Comparison of ENCODE assay signal across 9 cellular contexts in the genomic region with DNA sequence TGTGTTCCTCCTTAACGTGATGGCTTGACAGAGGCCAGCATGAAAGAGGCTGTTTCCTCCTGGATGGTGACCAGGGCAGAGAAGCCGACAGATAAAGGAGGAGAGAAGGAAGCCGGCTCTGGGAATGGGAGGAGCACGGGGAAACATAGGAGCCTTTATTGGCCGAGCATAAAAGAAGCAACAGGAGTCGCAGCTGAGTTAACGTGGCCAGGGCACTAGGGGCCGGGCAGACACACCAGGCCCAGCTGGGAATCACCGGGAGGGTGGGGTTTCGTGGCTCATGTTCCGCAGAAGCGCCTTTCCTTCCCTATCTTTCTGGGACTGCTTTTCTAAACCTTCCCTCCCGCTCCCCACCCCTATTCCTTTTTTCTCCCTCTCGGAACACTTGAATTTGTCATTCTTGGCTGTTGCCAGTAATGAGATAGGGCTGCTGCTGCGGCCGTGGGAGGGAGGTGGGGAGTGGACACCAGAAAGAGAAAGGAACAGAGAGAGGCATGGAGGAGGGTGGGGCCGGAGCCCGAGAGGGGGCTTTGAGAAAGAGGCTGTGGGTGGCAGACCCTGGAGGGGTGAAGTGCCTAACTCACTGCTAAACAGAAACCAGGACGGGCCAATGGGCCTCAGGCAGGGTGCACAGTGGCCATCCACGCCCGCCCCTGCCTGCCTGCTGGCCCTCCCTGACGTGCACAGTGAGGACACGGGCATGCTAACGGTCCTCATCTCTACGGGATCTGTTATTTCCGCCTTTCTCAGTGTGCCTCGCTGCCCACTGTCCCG.
DNase-seq lines count a peak whose midpoint lies in the region; ATAC-seq, FAIRE-seq and TF ChIP-seq lines count a peak whose summit lies in the region.
"Had no signal": no experiment of that assay in that cellular context is flagged by ENCODE, and none has a peak within 500 bp of the region (broad histone marks: within the 10 kb centered on the region; RNA-seq: fewer than 3 reads in every experiment).

No MANE protein-coding gene starts in this region.

- TF ChIP-seq CTCF in IMR-90 (conservative IDR thresholded peaks at IDR 0.05; ENCODE audit: low read depth, low read length) (no peak), choroid plexus epithelial cell (conservative IDR thresholded peaks at IDR 0.05; ENCODE audit: low read depth, low read length) (peak; percentile 35), left lung (IDR thresholded peaks at IDR 0.05) (no peak), thyroid gland (IDR thresholded peaks at IDR 0.05) (peak in 2 of 6 experiments; percentile 10 to 16)

- peak overlapping the region; percentile 96 for H2BK120ac ChIP-seq in IMR-90 (ENCODE audit: low read depth, low read length)

- H3K9me3 ChIP-seq in IMR-90 (ENCODE audit: control insufficient read depth, insufficient read depth, low read length) (no peaks in the 10 kb centered on the region), left lung (no peaks in the 10 kb centered on the region), thyroid gland (no peaks in the 10 kb centered on the region)
- H3K9me3 ChIP-seq in naive thymus-derived CD4-positive, alpha-beta T cell (ENCODE audit: control insufficient read depth in 2 of 3, low read length in 3 of 3): no peaks in the 10 kb centered on the region

- no peak overlapping the region for H3K4me3 Mint-ChIP-seq in naive thymus-derived CD4-positive, alpha-beta T cell
- H3K4me3 Mint-ChIP-seq: activated naive CD8-positive, alpha-beta T cell had no signal

- peak overlapping the region; percentile 93 for H3K14ac ChIP-seq in IMR-90 (replicated peaks; ENCODE audit: low read depth, low read length)

- peak overlapping the region; percentile 91 for H2AK9ac ChIP-seq in IMR-90 (replicated peaks; ENCODE audit: low read depth, low read length, poor library complexity)

- FAIRE-seq in GM19239 (lab: Jason Lieb, UNC): no peak

- H3K4me1 Mint-ChIP-seq in naive thymus-derived CD4-positive, alpha-beta T cell: peaks cover 0 to 1% (median 0%) of the 10 kb centered on the region in 7 donors

- H3K4me1 ChIP-seq in IMR-90 (ENCODE audit: control insufficient read depth, insufficient read depth, low read length) (peaks cover 33% of the 10 kb centered on the region), left lung (peaks cover 0 to 9% of the 10 kb centered on the region in 2 donors), thyroid gland (peaks cover 5 to 16% of the 10 kb centered on the region in 2 donors)
- H3K4me1 ChIP-seq in naive thymus-derived CD4-positive, alpha-beta T cell (ENCODE audit: control insufficient read depth in 2 of 2, insufficient read depth in 2 of 2, low read length in 2 of 2): no peaks in the 10 kb centered on the region

- H2BK5ac ChIP-seq in IMR-90 (ENCODE audit: low read depth, low read length, poor library complexity, severe bottlenecking): peak overlapping the region; percentile 86

- H2BK20ac ChIP-seq in IMR-90 (ENCODE audit: low read depth, low read length): peak overlapping the region; percentile 82

- H3K27ac ChIP-seq in IMR-90 (ENCODE audit: insufficient read depth, low read length): peak overlapping the region; percentile 70
- peak overlapping the region in 1 of 2 donors; percentile 33 for H3K27ac ChIP-seq in left lung
- peak overlapping the region in 1 of 3 donors; percentile 58 for H3K27ac ChIP-seq in thyroid gland
- no peak overlapping the region for H3K27ac ChIP-seq in naive thymus-derived CD4-positive, alpha-beta T cell (ENCODE audit: low read depth, low read length)

- in situ Hi-C loops in IMR-90 (cut with MboI; ENCODE audit: low sequenced_read_pairs): no loop called here

- intact Hi-C loops in IMR-90 (cut with micrococcal nuclease): loop anchor here (5.0 kb wide), 2 partner anchors 45 to 65 kb away; a partner anchor contains a TSS
- intact Hi-C loops in left lung (cut with DNase I): no loop called here
- intact Hi-C loops in thyroid gland (cut with DNase I): no loop called here
- intact Hi-C loops in naive thymus-derived CD4-positive, alpha-beta T cell (cut with micrococcal nuclease): no loop called here

- H3K27ac Mint-ChIP-seq in naive thymus-derived CD4-positive, alpha-beta T cell: peak overlapping the region in 1 of 9 donors; percentile 59
- H3K27ac Mint-ChIP-seq: activated naive CD8-positive, alpha-beta T cell had no signal

- H4K8ac ChIP-seq in IMR-90 (ENCODE audit: low read depth in 2 of 2, low read length in 2 of 2): peak overlapping the region; percentile 88 to 98

- POLR2A ChIA-PET in IMR-90 (lab: Charles Lee; ENCODE audit: unreplicated experiment): no interaction called here
- POLR2A ChIA-PET in naive thymus-derived CD4-positive, alpha-beta T cell (lab: Charles Lee): no interaction called here

- H3K9me3 Mint-ChIP-seq in naive thymus-derived CD4-positive, alpha-beta T cell: peaks cover 0 to 2% (median 0%) of the 10 kb centered on the region in 11 donors

- no peak for TF ChIP-seq POLR2A in IMR-90 (IDR thresholded peaks at IDR 0.05; ENCODE audit: low read depth, low read length)
- TF ChIP-seq POLR2A in thyroid gland (IDR thresholded peaks at IDR 0.05): no peak

- H2AFZ ChIP-seq in IMR-90 (replicated peaks; ENCODE audit: low read length, poor library complexity): peak overlapping the region; percentile 89

- peak; percentile 84 for DNase-seq in IMR-90
- DNase-seq in choroid plexus epithelial cell (ENCODE audit: low read depth): peak; percentile 82
- DNase-seq in left lung: no peak
- peak; percentile 67 to 73 for DNase-seq in thyroid gland
- DNase-seq in naive thymus-derived CD4-positive, alpha-beta T cell: no peak
- no peak for DNase-seq in GM19239 (ENCODE audit: insufficient read length, low spot score)
- DNase-seq in COR-L47 (lab: John Stamatoyannopoulos, UW): no peak
- DNase-seq in MV-4-11 (lab: John Stamatoyannopoulos, UW): no peak

- peak overlapping the region; percentile 85 for H3K18ac ChIP-seq in IMR-90 (ENCODE audit: low read depth, low read length)

- H4K91ac ChIP-seq in IMR-90 (ENCODE audit: insufficient read depth, low read depth, low read length): peak overlapping the region; percentile 91

- H4K20me1 ChIP-seq in IMR-90 (ENCODE audit: insufficient read depth, low read length): 0 out of 2 replicates have a peak, but pooled peaks cover 5% of the 10 kb centered on the region

- H3K9me1 ChIP-seq in IMR-90 (ENCODE audit: insufficient read depth, low read length): peaks cover 26% of the 10 kb centered on the region

- H3K4me3 ChIP-seq in IMR-90 (ENCODE audit: insufficient read depth, low read depth, low read length) (peak overlapping the region; percentile 13; the same call in 1 of the 2 replicates), choroid plexus epithelial cell (ENCODE audit: low read depth, low read length) (peak overlapping the region; percentile 35), left lung (no peak overlapping the region), thyroid gland (replicated peaks in 1 of 3) (peak overlapping the region in 1 of 3 donors; percentile 13)
- no peak overlapping the region for H3K4me3 ChIP-seq in naive thymus-derived CD4-positive, alpha-beta T cell (ENCODE audit: low read length)

- CTCF ChIA-PET in IMR-90 (lab: Yijun Ruan, JAX): no interaction called here
- CTCF ChIA-PET in naive thymus-derived CD4-positive, alpha-beta T cell (lab: Charles Lee): no interaction called here

- peaks cover 0 to 5% (median 0%) of the 10 kb centered on the region in 5 donors for H3K27me3 Mint-ChIP-seq in naive thymus-derived CD4-positive, alpha-beta T cell
- H3K27me3 Mint-ChIP-seq: activated naive CD8-positive, alpha-beta T cell had no signal

- H2AK5ac ChIP-seq in IMR-90 (ENCODE audit: low read depth, low read length): peak overlapping the region; percentile 84

- no peaks in the 10 kb centered on the region for H3K36me3 Mint-ChIP-seq in naive thymus-derived CD4-positive, alpha-beta T cell
- H3K36me3 Mint-ChIP-seq: activated naive CD8-positive, alpha-beta T cell had no signal

- H3K79me1 ChIP-seq in IMR-90 (ENCODE audit: low read depth in 1 of 2, low read length in 2 of 2): peaks cover 16 to 58% of the 10 kb centered on the region in 2 experiments; a peak in 3 of 4 replicates

- peak; percentile 84 for ATAC-seq in IMR-90 (ENCODE audit: low read depth)
- peak; percentile 53 for ATAC-seq in left lung
- ATAC-seq in naive thymus-derived CD4-positive, alpha-beta T cell: no peak

- H3K4me2 ChIP-seq in IMR-90 (ENCODE audit: low read depth, low read length): peak overlapping the region; percentile 69

- H3K56ac ChIP-seq in IMR-90 (ENCODE audit: extremely low read depth, insufficient read depth, low read length): peak overlapping the region; percentile 75

- peak overlapping the region; percentile 88 for H4K5ac ChIP-seq in IMR-90 (ENCODE audit: low read depth, low read length)

- no peaks in the 10 kb centered on the region for H3K36me3 ChIP-seq in IMR-90 (ENCODE audit: control insufficient read depth, insufficient read depth, low read length)
- no peaks in the 10 kb centered on the region for H3K36me3 ChIP-seq in left lung
- no peaks in the 10 kb centered on the region for H3K36me3 ChIP-seq in thyroid gland
- H3K36me3 ChIP-seq in naive thymus-derived CD4-positive, alpha-beta T cell (ENCODE audit: control insufficient read depth in 2 of 3, insufficient read depth in 3 of 3, low read length in 3 of 3): no peaks in the 10 kb centered on the region

- peak overlapping the region; percentile 94 for H3K4ac ChIP-seq in IMR-90 (ENCODE audit: low read depth, low read length)

- 59% methylated on average over 6 of the region's 28 CpGs; no CpG with 5 or more reads in 1 of the 2 experiments for WGBS in IMR-90 (ENCODE audit: extremely low coverage in 2 of 2, insufficient read length in 1 of 2), 2 experiments
- 34 to 42% methylated on average over 28 of the region's 28 CpGs for WGBS in thyroid gland, 2 donors

- dilution Hi-C loops in IMR-90 (cut with HindIII; ENCODE audit: low sequenced_read_pairs, unreplicated experiment): no loop called here

- peak overlapping the region; percentile 88 for H3K23ac ChIP-seq in IMR-90 (ENCODE audit: low read depth, low read length)

- H3K27me3 ChIP-seq in IMR-90 (ENCODE audit: control insufficient read depth, insufficient read depth, low read length): no peaks in the 10 kb centered on the region
- peaks cover 0 to 12% of the 10 kb centered on the region in 2 donors for H3K27me3 ChIP-seq in left lung
- no peaks in the 10 kb centered on the region for H3K27me3 ChIP-seq in thyroid gland
- H3K27me3 ChIP-seq in naive thymus-derived CD4-positive, alpha-beta T cell (ENCODE audit: control insufficient read depth in 2 of 2, insufficient read depth in 2 of 2, low read length in 2 of 2): no peaks in the 10 kb centered on the region

- 0 out of 2 replicates have a peak, but pooled peaks have one; percentile 10 for TF ChIP-seq RAD21 in IMR-90 (IDR thresholded peaks at IDR 0.05; ENCODE audit: low read length)

- no TSS peak for BruUV-seq in IMR-90 (replicated peaks; lab: Mats Ljungman, UMichigan)

- H3K9ac ChIP-seq in IMR-90 (ENCODE audit: low read depth, low read length): peak overlapping the region; percentile 51

- peak overlapping the region; percentile 75; the same call in 2 of the 3 replicates for H2BK15ac ChIP-seq in IMR-90 (ENCODE audit: low read depth, low read length)

TF ChIP-seq in IMR-90, 13 proteins besides CTCF, POLR2A, EP300 and RAD21 (continues in another document):
- TF ChIP-seq NFE2L2 (IDR thresholded peaks at IDR 0.05; ENCODE audit: low read depth, low read length): no peak
- TF ChIP-seq CHD1 (IDR thresholded peaks at IDR 0.05; ENCODE audit: low read depth, low read length): no peak

Comparison
In these comparisons a context has a peak if more than half of its experiments do, and no peak if none do; other contexts are left out.
1. DNase-seq: peak in IMR-90 (single experiment), choroid plexus epithelial cell (single experiment) and thyroid gland (2 of 2); none in left lung (0 of 2), naive thymus-derived CD4-positive, alpha-beta T cell (0 of 9), GM19239 (single experiment), COR-L47 (single experiment) and MV-4-11 (single experiment).
2. H3K4me3 ChIP-seq: peak in IMR-90 (single experiment) and choroid plexus epithelial cell (single experiment); none in left lung (0 of 2) and naive thymus-derived CD4-positive, alpha-beta T cell (single experiment).